Comparison of ENCODE assay signal across 10 cellular contexts in genomic region chr5:140321796-140322195, GRCh38. TPM values are rescaled to one million over a fixed set of nuclear protein-coding genes. Genes with fewer than 3 reads are reported as not detected.
DNase-seq lines count a peak whose midpoint lies in the region; ATAC-seq and TF ChIP-seq lines count a peak whose summit lies in the region.
"Had no signal": no experiment of that assay in that cellular context is flagged by ENCODE, and none has a peak within 500 bp of the region (broad histone marks: within the 10 kb centered on the region; RNA-seq: fewer than 3 reads in every experiment).

No MANE protein-coding gene starts in this region.

- in situ Hi-C loops in ACHN (cut with HindIII; ENCODE audit: low pct_ligation_motif_present, low pct_unique_long_range_greater_than_20kb, low sequenced_read_pairs) = no loop called here

- peaks cover 15% of the 10 kb centered on the region for H3K4me1 ChIP-seq in smooth muscle cell (ENCODE audit: low read depth)

- H3F3A ChIP-seq in smooth muscle cell (ENCODE audit: low read depth) = no peaks in the 10 kb centered on the region

- H3K9ac ChIP-seq in smooth muscle cell (ENCODE audit: low read depth) = no peak overlapping the region

- intact Hi-C loops in left ventricle myocardium superior (cut with micrococcal nuclease) = no loop called here

- DNase-seq in RPMI8226 (peak; percentile 82), left ventricle myocardium superior (peak; percentile 70), smooth muscle cell (lab: John Stamatoyannopoulos, UW; ENCODE audit: unreplicated experiment) (no peak), NK-92 (lab: John Stamatoyannopoulos, UW; ENCODE audit: unreplicated experiment) (no peak), ACHN (no peak)
- DNase-seq in stimulated activated CD4-positive, alpha-beta T cell treated with anti-CD3 and anti-CD28 coated beads, Interleukin-4, amount 100 ng/mL, for 4 hours = no peak
- DNase-seq: stimulated activated CD4-positive, alpha-beta T cell treated with anti-CD3 and anti-CD28 coated beads, Interleukin-2, amount 100 ng/mL, for 24 hours had no signal

- no peak for TF ChIP-seq CTCF in smooth muscle cell (IDR thresholded peaks at IDR 0.05; ENCODE audit: borderline replicate concordance, insufficient read depth, poor library complexity, severe bottlenecking)

- peak overlapping the region; percentile 96 for H3K27ac ChIP-seq in smooth muscle cell (ENCODE audit: low read depth)

- H3K4me3 ChIP-seq in smooth muscle cell = no peak overlapping the region

- no peaks in the 10 kb centered on the region for H3K79me2 ChIP-seq in smooth muscle cell (ENCODE audit: low read depth)

- ATAC-seq in GM19025 (IDR thresholded peaks at IDR 0.05; ENCODE audit: low read depth, unreplicated experiment) (peak; percentile 71), left ventricle myocardium superior (peak; percentile 67), HG03025 (IDR thresholded peaks at IDR 0.05; ENCODE audit: low FRiP score, unreplicated experiment) (no peak)

- WGBS in smooth muscle cell (ENCODE audit: low lambda C conversion rate) = 94% methylated on average over 2 of the region's 2 CpGs

- H3K36me3 ChIP-seq in smooth muscle cell (ENCODE audit: low read depth) = no peaks in the 10 kb centered on the region

- no peaks in the 10 kb centered on the region for H3K27me3 ChIP-seq in smooth muscle cell (ENCODE audit: low read depth)

- H3K4me2 ChIP-seq in smooth muscle cell = no peak overlapping the region

- no peaks in the 10 kb centered on the region for H4K20me1 ChIP-seq in smooth muscle cell (ENCODE audit: low read depth)

- no peak overlapping the region for H2AFZ ChIP-seq in smooth muscle cell (ENCODE audit: low read depth)

- no peaks in the 10 kb centered on the region for H3K9me3 ChIP-seq in smooth muscle cell (replicated peaks; ENCODE audit: low read depth)

RNA-seq across cellular contexts. Expression of gene PFDN1, which starts 18.9 kb away (rescaled TPM):
- total RNA-seq in left ventricle myocardium superior (68.1 TPM), smooth muscle cell (140 and 154 TPM in 2 replicates)
- 145 and 159 TPM in 2 replicates for polyA plus RNA-seq in smooth muscle cell

RNA-seq across cellular contexts. Expression of gene HBEGF, which starts 24.6 kb away (rescaled TPM):
- 21.9 TPM for total RNA-seq in left ventricle myocardium superior
- total RNA-seq in smooth muscle cell = 36.7 and 46.0 TPM in 2 replicates
- polyA plus RNA-seq in smooth muscle cell = 33.8 and 37.1 TPM in 2 replicates

RNA-seq across cellular contexts. Expression of gene SLC4A9, which starts 38.2 kb away (rescaled TPM):
- total RNA-seq in left ventricle myocardium superior = not detected
- not detected in 2 replicates for total RNA-seq in smooth muscle cell
- not detected in 2 replicates for polyA plus RNA-seq in smooth muscle cell
- total RNA-seq: HT1080 had no signal

Comparison
In these comparisons a context has a peak if more than half of its experiments do, and no peak if none do; other contexts are left out.
1. DNase-seq: peak in RPMI8226 (single experiment) and left ventricle myocardium superior (single experiment); none in smooth muscle cell (single experiment), NK-92 (single experiment), ACHN (single experiment) and stimulated activated CD4-positive, alpha-beta T cell treated with anti-CD3 and anti-CD28 coated beads, Interleukin-4, amount 100 ng/mL, for 4 hours (0 of 2).